In genomic region chr11:44085330-44085729, GRCh38 we compare ENCODE assay signal across 30 cellular contexts. TPM values are rescaled to one million over a fixed set of nuclear protein-coding genes. Genes with fewer than 3 reads are reported as not detected.
"Had no signal": no experiment of that assay in that cellular context is flagged by ENCODE, and none has a peak within 500 bp of the region (broad histone marks: within the 10 kb centered on the region; RNA-seq: fewer than 3 reads in every experiment).

No MANE protein-coding gene starts in this region.

- DNase-seq: dermis blood vessel endothelial cell; dorsolateral prefrontal cortex; effector CD4-positive, alpha-beta T cell; effector memory CD4-positive, alpha-beta T cell; erythroblast; esophagus squamous epithelium; foreskin fibroblast; foreskin melanocyte; gastrocnemius medialis; glutamatergic neuron; heart right ventricle; hippocampal formation; left cardiac atrium; left lung; left ventricle myocardium superior; lower lobe of right lung; mesenchymal stem cell; mucosa of descending colon had no signal

- H3K27ac Mint-ChIP-seq: mesothelial cell of epicardium had no signal

- ATAC-seq: esophagus mucosa, gastrocnemius medialis, heart right ventricle, left cardiac atrium, left lung, left ventricle myocardium superior, lower lobe of right lung, mucosa of descending colon had no signal

- H3K27me3 ChIP-seq: dorsolateral prefrontal cortex, esophagus squamous epithelium, gastrocnemius medialis, heart right ventricle, left lung had no signal

- H3K4me3 Mint-ChIP-seq: mesothelial cell of epicardium had no signal

- H3K4me3 ChIP-seq: coronary artery, dorsolateral prefrontal cortex, esophagus squamous epithelium, gastrocnemius medialis, heart right ventricle, left lung, lower lobe of right lung, mucosa of descending colon had no signal

- H3K4me1 ChIP-seq: esophagus squamous epithelium, gastrocnemius medialis, left lung, lower lobe of right lung had no signal

- FAIRE-seq: colon, islet of Langerhans, keratinocyte had no signal

- H3K27ac ChIP-seq: coronary artery, dorsolateral prefrontal cortex, epithelial cell of prostate, esophagus squamous epithelium, gastrocnemius medialis, heart right ventricle, left lung, lower lobe of right lung had no signal

- H3K9me3 ChIP-seq: esophagus squamous epithelium, gastrocnemius medialis, left lung, lower lobe of right lung, mucosa of descending colon had no signal

RNA-seq across cellular contexts. Expression of gene ACCSL, which starts 37.5 kb away (rescaled TPM):
- total RNA-seq: cerebellum, dermis blood vessel endothelial cell, esophagus mucosa, esophagus squamous epithelium, gastrocnemius medialis, glomerular endothelial cell, heart right ventricle, kidney epithelial cell, left cardiac atrium, left lung, left ventricle myocardium superior, lower lobe of right lung, lung microvascular endothelial cell, mesenteric fat pad, mesothelial cell of epicardium, mucosa of descending colon had no signal
- polyA plus RNA-seq: heart right ventricle, keratinocyte had no signal
